In genomic region chr1:185157599-185158469, GRCh38 we compare ENCODE assay signal across 8 cellular contexts. TPM values are rescaled to one million over a fixed set of nuclear protein-coding genes. Genes with fewer than 3 reads are reported as not detected.
DNase-seq lines count a peak whose midpoint lies in the region; ATAC-seq and TF ChIP-seq lines count a peak whose summit lies in the region.

No MANE protein-coding gene starts in this region.

- H3K4me3 ChIP-seq in heart left ventricle, result peak overlapping the region; percentile 52 to 92 (median 78)
- peak overlapping the region; percentile 99 for H3K4me3 ChIP-seq in endodermal cell (ENCODE audit: low read length)

- peak overlapping the region; percentile 86 to 99 (median 96) for H3K27ac ChIP-seq in heart left ventricle
- no peak overlapping the region for H3K27ac ChIP-seq in endodermal cell (ENCODE audit: low read depth, low read length)

- H3K36me3 ChIP-seq in heart left ventricle (peaks cover 0 to 22% (median 10%) of the 10 kb centered on the region in 9 donors), endodermal cell (ENCODE audit: control insufficient read depth, insufficient read depth, low read length) (peaks cover 11% of the 10 kb centered on the region)

- H3K4me1 ChIP-seq in heart left ventricle (peaks cover 0 to 47% (median 30%) of the 10 kb centered on the region in 12 donors), endodermal cell (ENCODE audit: control insufficient read depth, insufficient read depth, low read length) (no peaks in the 10 kb centered on the region)

- peak overlapping the region; percentile 79 for H3K9ac ChIP-seq in endodermal cell (ENCODE audit: extremely low read depth, low read length, poor library complexity, severe bottlenecking)

- no peak for ATAC-seq in heart left ventricle
- no peak for ATAC-seq in left ventricle myocardium superior
- no peak for ATAC-seq in GM21381 (IDR thresholded peaks at IDR 0.05; ENCODE audit: unreplicated experiment)
- no peak for ATAC-seq in HG02571 (IDR thresholded peaks at IDR 0.05; ENCODE audit: unreplicated experiment)

- peak in 2 of 5 donors; percentile 7 to 19 for DNase-seq in heart left ventricle
- no peak for DNase-seq in left ventricle myocardium superior
- peak; percentile 52 for DNase-seq in endodermal cell
- DNase-seq in NCI-H226, result no peak

- peak overlapping the region; percentile 87 for H3K4me3 Mint-ChIP-seq in endodermal cell
- H3K4me3 Mint-ChIP-seq in nephron, result peak overlapping the region; percentile 90 to 93 (median 91)

- WGBS in heart left ventricle, 4 donors, result 0 to 2% (median 1%) methylated on average over 20 of the region's 20 CpGs
- 5 to 7% methylated on average over 10 to 20 of the region's 20 CpGs for WGBS in endodermal cell (ENCODE audit: insufficient coverage in 1 of 2, insufficient read length in 1 of 2), 2 experiments

- intact Hi-C loops in heart left ventricle (cut with DNase I), result loop anchor here in 7 of 10 donors (2.0 to 10.0 kb wide), 8 partner anchors 111 to 1219 kb away; partner anchors contain the start of genes RNF2 (in 4 of the 7), EDEM3 (in 3 of the 7), NIBAN1 (in 1 of the 7) and ODR4 (in 1 of the 7)
- intact Hi-C loops in left ventricle myocardium superior (cut with micrococcal nuclease), result no loop called here

- TF ChIP-seq POLR2A in heart left ventricle (IDR thresholded peaks at IDR 0.05) (peak in 1 of 2 donors; percentile 37), Raji (IDR thresholded peaks at IDR 0.05; ENCODE audit: insufficient read depth, low read depth, low read length) (0 out of 2 replicates have a peak, but pooled peaks have one; percentile 42)

- H3K27ac Mint-ChIP-seq in endodermal cell, result peak overlapping the region; percentile 84
- peak overlapping the region; percentile 93 to 98 (median 97) for H3K27ac Mint-ChIP-seq in nephron

- TF ChIP-seq CTCF in heart left ventricle (IDR thresholded peaks at IDR 0.05), result no peak
- no peak for TF ChIP-seq CTCF in endodermal cell (conservative IDR thresholded peaks at IDR 0.05)
- TF ChIP-seq CTCF in nephron (IDR thresholded peaks at IDR 0.05; ENCODE audit: unreplicated experiment in 3 of 3), result no peak

- H3K27me3 ChIP-seq in heart left ventricle (no peaks in the 10 kb centered on the region), endodermal cell (ENCODE audit: control insufficient read depth, insufficient read depth, low read length, poor library complexity, severe bottlenecking) (no peaks in the 10 kb centered on the region)

- H3K36me3 Mint-ChIP-seq in endodermal cell (ENCODE audit: low read depth) (peaks cover 10% of the 10 kb centered on the region), nephron (ENCODE audit: low read depth) (no peaks in the 10 kb centered on the region)

- H3K9me3 ChIP-seq in heart left ventricle, result no peaks in the 10 kb centered on the region
- H3K9me3 ChIP-seq in endodermal cell (ENCODE audit: control insufficient read depth, low read length), result no peaks in the 10 kb centered on the region

- H3K9me3 Mint-ChIP-seq in endodermal cell (no peaks in the 10 kb centered on the region), nephron (no peaks in the 10 kb centered on the region)

- H3K27me3 Mint-ChIP-seq in endodermal cell (ENCODE audit: insufficient read depth) (no peaks in the 10 kb centered on the region), nephron (ENCODE audit: low read depth) (no peaks in the 10 kb centered on the region)

- H3K4me1 Mint-ChIP-seq in endodermal cell (peaks cover 17% of the 10 kb centered on the region), nephron (peaks cover 25% of the 10 kb centered on the region)

RNA-seq across cellular contexts. Expression of gene SWT1, which starts 0.9 kb away (rescaled TPM):
- total RNA-seq in heart left ventricle, result 1 to 10 TPM; 3.9 to 8.5 (median 5.5) TPM
- 1 to 10 TPM; 1.7 to 2.3 TPM for polyA plus RNA-seq in heart left ventricle
- 6.8 TPM for total RNA-seq in left ventricle myocardium superior
- total RNA-seq in endodermal cell, result 10 to 100 TPM in 1 of 2 donors, 1 to 10 TPM in 1; 9.7 to 13.4 TPM
- 7.8 TPM for polyA plus RNA-seq in endodermal cell (2013, experiment 1 of 2)
- polyA plus RNA-seq in endodermal cell (2013, experiment 2 of 2), result 8.3 TPM

RNA-seq across cellular contexts. Expression of gene TRMT1L, which starts 1.1 kb away (rescaled TPM):
- total RNA-seq in heart left ventricle (10 to 100 TPM; 21.6 to 42.3 (median 30.8) TPM), left ventricle myocardium superior (25.2 TPM), endodermal cell (10 to 100 TPM; 23.8 to 33.4 TPM)
- polyA plus RNA-seq in heart left ventricle, result 10 to 100 TPM in 1 of 2 donors, 1 to 10 TPM in 1; 8.4 to 13.8 TPM
- polyA plus RNA-seq in endodermal cell (2013, experiment 1 of 2), result 12.3 TPM
- polyA plus RNA-seq in endodermal cell (2013, experiment 2 of 2), result 14.6 TPM
